8 cellular contexts compared by ENCODE assay signal in the genomic region with DNA sequence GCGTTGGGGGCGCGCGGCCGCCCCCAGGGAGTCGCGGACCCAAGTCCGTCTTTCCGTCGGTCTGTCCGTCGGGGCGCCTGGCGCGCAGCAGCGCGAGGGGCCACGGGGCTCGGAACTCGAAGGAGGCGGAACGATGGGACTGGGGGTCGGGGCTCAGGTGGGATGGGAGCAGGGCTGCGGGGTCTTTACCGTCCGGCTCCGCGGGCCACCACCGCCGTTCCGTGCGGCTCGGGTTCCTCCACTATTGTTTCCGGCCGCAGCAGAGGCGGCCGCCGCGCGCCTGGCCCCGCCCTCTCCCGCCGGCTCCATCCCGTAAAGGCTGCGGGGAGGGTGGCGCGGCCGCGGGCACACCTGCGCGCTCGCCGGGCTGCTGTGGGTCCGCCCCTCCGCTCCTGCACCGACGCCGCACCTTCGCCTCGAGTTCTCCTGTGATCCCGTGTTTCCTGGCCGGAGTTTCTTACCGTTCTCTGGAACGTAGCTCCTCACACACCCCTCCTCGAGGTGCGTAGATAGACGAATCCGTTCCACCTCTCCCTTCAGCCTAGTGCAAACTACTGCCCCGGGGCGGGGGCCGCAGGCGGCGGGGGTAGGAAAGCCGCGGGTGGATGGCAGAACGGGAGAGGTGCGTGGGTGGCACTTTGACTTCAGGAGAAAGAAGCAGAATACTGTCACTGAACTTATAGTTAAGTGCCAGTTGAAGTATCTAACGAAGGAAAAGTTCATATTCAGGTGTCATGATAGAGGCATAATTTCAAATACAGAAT. TPM values are rescaled to one million over a fixed set of nuclear protein-coding genes. Genes with fewer than 3 reads are reported as not detected.
DNase-seq lines count a peak whose midpoint lies in the region; ATAC-seq and TF ChIP-seq lines count a peak whose summit lies in the region.

Gene C21orf91, minus strand, starts transcription at position 243 of the 764 bp plus-strand sequence. CDS start 1,038 bp downstream, outside the sequence.

- peaks cover 24% of the 10 kb centered on the region for H3K79me2 ChIP-seq in DND-41 (ENCODE audit: insufficient read depth, low read length)
- H3K79me2 ChIP-seq in KMS-11 (ENCODE audit: insufficient read depth, low read depth), result peaks cover 24% of the 10 kb centered on the region; the same call in 1 of the 2 replicates

- peak within 1 kb of the TSS; percentile 78 to 89 for H3K4me3 ChIP-seq in DND-41 (ENCODE audit: low read depth in 1 of 2, low read length in 2 of 2)
- peak within 1 kb of the TSS; percentile 63 for H3K4me3 ChIP-seq in KMS-11 (IDR thresholded peaks at IDR 0.05; ENCODE audit: insufficient read depth, low read depth, low read length)
- H3K4me3 ChIP-seq in fibroblast of mammary gland (ENCODE audit: control insufficient read depth, low read depth, low read length), result peak within 1 kb of the TSS; percentile 70

- ATAC-seq in DND-41 (ENCODE audit: insufficient read depth, low read depth) (peak; percentile 88), GM21786 (IDR thresholded peaks at IDR 0.05; ENCODE audit: unreplicated experiment) (peak; percentile 84)
- peak; percentile 92 for ATAC-seq in activated T-helper 17 cell treated with anti-CD3 and anti-CD28 coated beads, Interleukin-2, amount 50 U/mL, for 72 hours (replicated peaks)
- peak; percentile 94 to 95 for ATAC-seq in natural killer cell treated with Interleukin-12 subunit alpha and Interleukin-12 subunit beta and Interleukin-15 and Interleukin-18, amount 100 ng/mL, for 72 hours
- peak; percentile 90 for ATAC-seq in stimulated activated naive CD8-positive, alpha-beta T cell treated with anti-CD3 and anti-CD28 coated beads, Interleukin-15, Interleukin-2, amounts not matched to agents 100 U/mL and 50 U/mL, for 24 hours

- peaks cover 14% of the 10 kb centered on the region for H3K36me3 ChIP-seq in DND-41 (ENCODE audit: insufficient read depth, low read length)
- H3K36me3 ChIP-seq in KMS-11 (ENCODE audit: insufficient read depth), result 0 out of 2 replicates have a peak, but pooled peaks cover 4% of the 10 kb centered on the region

- no peaks in the 10 kb centered on the region for H3K27me3 Mint-ChIP-seq in activated T-helper 17 cell treated with anti-CD3 and anti-CD28 coated beads, Interleukin-2, amount 50 U/mL, for 72 hours
- no peaks in the 10 kb centered on the region for H3K27me3 Mint-ChIP-seq in natural killer cell treated with Interleukin-12 subunit alpha and Interleukin-12 subunit beta and Interleukin-15 and Interleukin-18, amount 100 ng/mL, for 72 hours

- no peak for TF ChIP-seq CTCF in DND-41 (IDR thresholded peaks at IDR 0.05; ENCODE audit: borderline replicate concordance, extremely low read depth, low read length, poor library complexity, severe bottlenecking)
- TF ChIP-seq CTCF in KMS-11 (conservative IDR thresholded peaks at IDR 0.05; ENCODE audit: low read depth, low read length), result no peak
- TF ChIP-seq CTCF in fibroblast of mammary gland (conservative IDR thresholded peaks at IDR 0.05; ENCODE audit: control insufficient read depth, insufficient read depth, low read depth, low read length), result no peak

- peaks cover 32% of the 10 kb centered on the region for H3K4me1 ChIP-seq in DND-41 (ENCODE audit: insufficient read depth, low read length)
- H3K4me1 ChIP-seq in KMS-11 (ENCODE audit: low read depth, poor library complexity, severe bottlenecking), result peaks cover 39% of the 10 kb centered on the region

- H3K4me3 Mint-ChIP-seq in activated T-helper 17 cell treated with anti-CD3 and anti-CD28 coated beads, Interleukin-2, amount 50 U/mL, for 72 hours, result peak within 1 kb of the TSS; percentile 94
- H3K4me3 Mint-ChIP-seq in natural killer cell treated with Interleukin-12 subunit alpha and Interleukin-12 subunit beta and Interleukin-15 and Interleukin-18, amount 100 ng/mL, for 72 hours, result peak within 1 kb of the TSS; percentile 89

- peaks cover 42% of the 10 kb centered on the region for H3K36me3 Mint-ChIP-seq in activated T-helper 17 cell treated with anti-CD3 and anti-CD28 coated beads, Interleukin-2, amount 50 U/mL, for 72 hours (ENCODE audit: low read depth)
- peaks cover 18% of the 10 kb centered on the region for H3K36me3 Mint-ChIP-seq in natural killer cell treated with Interleukin-12 subunit alpha and Interleukin-12 subunit beta and Interleukin-15 and Interleukin-18, amount 100 ng/mL, for 72 hours

- H3K4me2 ChIP-seq in DND-41 (ENCODE audit: insufficient read depth, low read length) (peak within 1 kb of the TSS; percentile 83), KMS-11 (peak within 1 kb of the TSS; percentile 59)

- H3K9me3 ChIP-seq in DND-41 (ENCODE audit: insufficient read depth, low read length, severe bottlenecking), result no peaks in the 10 kb centered on the region

- no peaks in the 10 kb centered on the region for H3K9me3 Mint-ChIP-seq in activated T-helper 17 cell treated with anti-CD3 and anti-CD28 coated beads, Interleukin-2, amount 50 U/mL, for 72 hours
- H3K9me3 Mint-ChIP-seq in natural killer cell treated with Interleukin-12 subunit alpha and Interleukin-12 subunit beta and Interleukin-15 and Interleukin-18, amount 100 ng/mL, for 72 hours, result no peaks in the 10 kb centered on the region

- H3K27me3 ChIP-seq in DND-41 (ENCODE audit: insufficient read depth, low read length, poor library complexity), result no peaks in the 10 kb centered on the region
- no peaks in the 10 kb centered on the region for H3K27me3 ChIP-seq in KMS-11 (ENCODE audit: insufficient read depth, low read depth)

- H3K27ac ChIP-seq in DND-41 (ENCODE audit: low read length) (peak within 1 kb of the TSS; percentile 97), KMS-11 (peak within 1 kb of the TSS; percentile 89)

- peak within 1 kb of the TSS; percentile 91 for H3K9ac ChIP-seq in DND-41 (ENCODE audit: low read depth, low read length)
- H3K9ac ChIP-seq in KMS-11, result peak within 1 kb of the TSS; percentile 96

- H3K4me1 Mint-ChIP-seq in activated T-helper 17 cell treated with anti-CD3 and anti-CD28 coated beads, Interleukin-2, amount 50 U/mL, for 72 hours, result peaks cover 22% of the 10 kb centered on the region
- H3K4me1 Mint-ChIP-seq in natural killer cell treated with Interleukin-12 subunit alpha and Interleukin-12 subunit beta and Interleukin-15 and Interleukin-18, amount 100 ng/mL, for 72 hours (ENCODE audit: low read depth in 2 of 2), result peaks cover 20 to 30% of the 10 kb centered on the region in 2 donors

- DNase-seq in DND-41, result peak; percentile 91
- DNase-seq in RPMI7951 (ENCODE audit: low read depth), result peak; percentile 82
- peak; percentile 81 for DNase-seq in fibroblast of mammary gland (ENCODE audit: low read depth)
- DNase-seq in natural killer cell treated with Interleukin-12 subunit alpha and Interleukin-12 subunit beta and Interleukin-15 and Interleukin-18, amount 100 ng/mL, for 72 hours (ENCODE audit: low spot score), result peak; percentile 94
- DNase-seq in stimulated activated naive CD8-positive, alpha-beta T cell treated with anti-CD3 and anti-CD28 coated beads, Interleukin-15, Interleukin-2, amounts not matched to agents 100 U/mL and 50 U/mL, for 24 hours, result peak; percentile 85

- H2AFZ ChIP-seq in DND-41 (ENCODE audit: low read depth, low read length), result peak within 1 kb of the TSS; percentile 100
- H2AFZ ChIP-seq in KMS-11 (ENCODE audit: low read depth), result peak within 1 kb of the TSS; percentile 63

- H3K27ac Mint-ChIP-seq in activated T-helper 17 cell treated with anti-CD3 and anti-CD28 coated beads, Interleukin-2, amount 50 U/mL, for 72 hours, result peak within 1 kb of the TSS; percentile 99
- H3K27ac Mint-ChIP-seq in natural killer cell treated with Interleukin-12 subunit alpha and Interleukin-12 subunit beta and Interleukin-15 and Interleukin-18, amount 100 ng/mL, for 72 hours, result peak within 1 kb of the TSS; percentile 93 to 96

- H4K20me1 ChIP-seq in DND-41 (ENCODE audit: insufficient read depth, low read length) (no peaks in the 10 kb centered on the region), KMS-11 (ENCODE audit: insufficient read depth) (no peaks in the 10 kb centered on the region)

RNA-seq across cellular contexts. Expression of gene C21orf91, which starts in this region (rescaled TPM):
- total RNA-seq in RPMI7951 (2014; rRNA removed; shearing (Covaris generic)), result 9.6 and 14.3 TPM in 2 replicates
- 10 to 100 TPM; 23.2 to 26.1 TPM for total RNA-seq in activated T-helper 17 cell treated with anti-CD3 and anti-CD28 coated beads, Interleukin-2, amount 50 U/mL, for 72 hours
- 100 to 1,000 TPM in 1 of 2 donors, 10 to 100 TPM in 1; 61.0 to 101 TPM for total RNA-seq in natural killer cell treated with Interleukin-12 subunit alpha and Interleukin-12 subunit beta and Interleukin-15 and Interleukin-18, amount 100 ng/mL, for 72 hours

Comparison
In these comparisons a context has a peak if more than half of its experiments do, and no peak if none do; other contexts are left out.
1. Peak in every context shown above with its lines: DNase-seq, ATAC-seq, H3K4me3 ChIP-seq and H3K27ac ChIP-seq.